Comparison of ENCODE assay signal across 31 cellular contexts in the genomic region with DNA sequence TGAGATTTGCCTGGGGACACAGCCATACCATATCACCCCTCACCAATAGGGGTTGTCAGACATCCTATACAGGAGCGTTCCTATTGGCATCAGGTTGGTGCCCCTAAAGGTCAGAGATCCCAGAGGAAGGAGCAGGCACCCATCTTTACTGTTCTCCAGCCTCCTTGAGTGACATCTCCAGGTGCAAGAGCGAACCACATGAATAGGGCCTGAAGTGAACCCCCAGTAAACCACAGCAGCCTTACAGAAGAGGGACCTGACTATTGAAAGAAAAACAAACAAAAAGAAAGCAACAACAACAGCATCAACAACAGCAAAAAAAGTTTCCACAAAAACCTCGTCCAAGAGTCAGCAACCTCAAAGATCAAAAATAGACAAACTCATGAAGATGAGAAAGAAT.
"Had no signal": no experiment of that assay in that cellular context is flagged by ENCODE, and none has a peak within 500 bp of the region (broad histone marks: within the 10 kb centered on the region; RNA-seq: fewer than 3 reads in every experiment).

No MANE protein-coding gene starts in this region.

- H3K9me3 ChIP-seq: SJSA1, SK-N-SH had no signal

- H3K27me3 ChIP-seq: MG63 had no signal

- H3K4me2 ChIP-seq: PC-9, SK-N-SH had no signal

- H3K4me3 ChIP-seq: MG63, PC-9, SJSA1 had no signal

- H2AFZ ChIP-seq: PC-9 had no signal

- H3K27ac ChIP-seq: PC-9, RWPE1, SJSA1 had no signal

- DNase-seq: Kasumi-1, KG1, MG63, NCI-H1048, NCI-H1092 treated with DMSO at 0.1 percent for 48 hours, NCI-H1105 treated with DMSO at 0.1 percent for 48 hours, NCI-H1417, NCI-H1436, NCI-H146, NCI-H1694, NCI-H187, NCI-H1930, NCI-H2029 treated with DMSO at 0.1 percent for 48 hours, NCI-H2081 treated with DMSO at 0.1 percent for 48 hours, NCI-H2107, NCI-H2171, NCI-H226, NCI-H446 treated with DMSO at 0.1 percent for 48 hours, NCI-H510A, NCI-H524, NCI-H526, NCI-H69, NCI-H748 treated with DMSO at 0.1 percent for 48 hours, NCI-H82, PC-9, SHP77, SIG-M5, SK-N-SH, SW 1271 had no signal

- H3K9ac ChIP-seq: SK-N-SH had no signal

- H3K4me1 ChIP-seq: SJSA1 had no signal

- H3K36me3 ChIP-seq: MG63, SJSA1 had no signal
